Comparison of ENCODE assay signal across 24 cellular contexts in the genomic region with DNA sequence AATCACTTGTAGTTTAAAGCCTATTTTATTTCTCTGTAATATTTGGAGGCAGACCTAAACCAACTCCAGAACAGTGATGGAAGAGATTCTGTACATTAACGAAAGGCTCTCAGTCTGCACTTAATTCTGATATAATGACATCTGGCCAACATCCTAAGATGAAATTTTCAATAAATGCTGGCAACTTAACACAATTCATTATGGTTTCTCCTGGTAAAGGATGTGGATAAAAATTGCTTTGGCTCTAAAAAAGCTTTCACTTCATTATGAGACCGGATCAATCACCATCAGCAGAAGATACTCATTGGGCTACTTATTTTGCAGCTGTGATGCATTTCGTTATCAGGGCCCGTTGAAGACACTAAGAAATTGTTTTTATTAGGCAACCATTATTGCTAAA.
"Had no signal": no experiment of that assay in that cellular context is flagged by ENCODE, and none has a peak within 500 bp of the region (broad histone marks: within the 10 kb centered on the region; RNA-seq: fewer than 3 reads in every experiment).

No MANE protein-coding gene starts in this region.

- H3K4me1 ChIP-seq: colonic mucosa, esophagus muscularis mucosa, esophagus squamous epithelium, foreskin keratinocyte, gastrocnemius medialis, gastroesophageal sphincter, heart left ventricle, heart right ventricle had no signal

- H3K4me2 ChIP-seq: hepatocyte had no signal

- H3K27me3 ChIP-seq: colonic mucosa, esophagus muscularis mucosa, esophagus squamous epithelium, foreskin keratinocyte, gastrocnemius medialis, gastroesophageal sphincter, heart left ventricle, hepatocyte had no signal

- ATAC-seq: effector memory CD8-positive, alpha-beta T cell; esophagus mucosa; foreskin keratinocyte; gastrocnemius medialis; gastroesophageal sphincter; heart left ventricle; heart right ventricle had no signal

- H3K9me3 ChIP-seq: colonic mucosa, esophagus muscularis mucosa, esophagus squamous epithelium, gastrocnemius medialis, gastroesophageal sphincter, heart left ventricle, heart right ventricle had no signal

- H2AFZ ChIP-seq: hepatocyte had no signal

- H3K79me2 ChIP-seq: hepatocyte had no signal

- DNase-seq: colonic mucosa; cortex of kidney; dermis blood vessel endothelial cell; dorsolateral prefrontal cortex; effector CD8-positive, alpha-beta T cell; effector memory CD4-positive, alpha-beta T cell; effector memory CD8-positive, alpha-beta T cell; endodermal cell; erythroblast; esophagus squamous epithelium; foreskin fibroblast; foreskin keratinocyte; foreskin melanocyte; gastrocnemius medialis; glutamatergic neuron; head of caudate nucleus; heart left ventricle; heart right ventricle had no signal

- H3K4me3 ChIP-seq: colonic mucosa, coronary artery, dorsolateral prefrontal cortex, esophagus muscularis mucosa, esophagus squamous epithelium, gastrocnemius medialis, gastroesophageal sphincter, heart left ventricle, heart right ventricle, hepatocyte had no signal

- H3K36me3 ChIP-seq: colonic mucosa, esophagus muscularis mucosa, esophagus squamous epithelium, gastrocnemius medialis, gastroesophageal sphincter, heart left ventricle, heart right ventricle had no signal

- H3K27ac ChIP-seq: colonic mucosa, coronary artery, dorsolateral prefrontal cortex, epithelial cell of prostate, esophagus muscularis mucosa, esophagus squamous epithelium, foreskin keratinocyte, gastrocnemius medialis, gastroesophageal sphincter, heart left ventricle, heart right ventricle, hepatocyte had no signal
